1 cellular context compared by ENCODE assay signal in genomic region chrX:19630228-19630627, GRCh38.
TF ChIP-seq lines count a peak whose summit lies in the region.

No MANE protein-coding gene starts in this region.

TF ChIP-seq in GM12878, 131 proteins besides CTCF, POLR2A, EP300 and RAD21 (continued from another document):
- TF ChIP-seq ZBTB33 (IDR thresholded peaks at IDR 0.05) (no peak), HCFC1 (IDR thresholded peaks at IDR 0.05; ENCODE audit: low read length) (no peak), GABPA (IDR thresholded peaks at IDR 0.05; ENCODE audit: low read depth) (no peak)
